In the genomic region with DNA sequence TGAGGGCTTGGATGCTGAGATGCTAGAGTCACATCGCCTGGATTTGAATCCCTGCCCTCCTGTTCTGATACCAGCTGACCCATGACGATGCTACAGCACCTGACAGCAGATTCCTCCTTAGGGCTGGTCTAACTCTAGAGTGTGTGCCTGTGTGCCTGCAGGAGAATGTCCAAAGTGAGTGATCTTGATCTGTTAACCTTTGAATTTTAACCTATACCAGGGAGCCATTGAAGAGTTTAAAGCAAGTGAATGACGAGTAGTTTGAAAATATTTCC, we compare ENCODE assay signal across 14 cellular contexts.
A peak's percentile ranks its signal among the peaks of the same experiment; 100 is the strongest.
DNase-seq lines count a peak whose midpoint lies in the region; ATAC-seq, FAIRE-seq and TF ChIP-seq lines count a peak whose summit lies in the region.
"Had no signal": no experiment of that assay in that cellular context is flagged by ENCODE, and none has a peak within 500 bp of the region (broad histone marks: within the 10 kb centered on the region; RNA-seq: fewer than 3 reads in every experiment).

No MANE protein-coding gene starts in this region.

- intact Hi-C loops in gastrocnemius medialis (cut with DNase I; ENCODE audit: low total_unique reads): loop anchor here (1.0 to 10.0 kb wide), 5 partner anchors 72 to 720 kb away; partner anchors contain the start of gene TLR10
- intact Hi-C loops in dorsolateral prefrontal cortex (cut with DNase I): loop anchor here (5.0 to 10.0 kb wide), 6 partner anchors 114 to 832 kb away; partner anchors contain the start of gene TLR10 (in 1 of the 2)

- no peaks in the 10 kb centered on the region for H3K9me2 ChIP-seq in hepatocyte (replicated peaks; ENCODE audit: insufficient read depth)

- peak overlapping the region in 3 of 4 donors; percentile 51 to 63 (median 56) for H3K27ac ChIP-seq in Peyer's patch
- no peak overlapping the region for H3K27ac ChIP-seq in astrocyte (ENCODE audit: low read depth, low read length)
- H3K27ac ChIP-seq in hepatocyte: peak overlapping the region; percentile 26
- H3K27ac ChIP-seq in gastrocnemius medialis: peak overlapping the region; percentile 3 to 60 (median 58)
- H3K27ac ChIP-seq in dorsolateral prefrontal cortex: peak overlapping the region in 17 of 59 donors; percentile 4 to 67 (median 26)
- H3K27ac ChIP-seq: C4-2B had no signal

- H3K4me2 ChIP-seq in astrocyte (ENCODE audit: low read length): no peak overlapping the region
- H3K4me2 ChIP-seq in hepatocyte: peak overlapping the region; percentile 67

- in situ Hi-C loops in gastrocnemius medialis (cut with MboI; ENCODE audit: low sequenced_read_pairs in 4 of 4): loop anchor here (10.0 to 25.0 kb wide), 4 partner anchors 112 to 674 kb away; no protein-coding TSS in a partner anchor

- no peaks in the 10 kb centered on the region for H3K9me3 ChIP-seq in Peyer's patch
- H3K9me3 ChIP-seq in astrocyte (ENCODE audit: insufficient read depth, low read depth, low read length): no peaks in the 10 kb centered on the region
- H3K9me3 ChIP-seq in hepatocyte (ENCODE audit: low read depth): no peaks in the 10 kb centered on the region
- no peaks in the 10 kb centered on the region for H3K9me3 ChIP-seq in gastrocnemius medialis
- H3K9me3 ChIP-seq: right lobe of liver had no signal

- TF ChIP-seq CTCF in Peyer's patch (IDR thresholded peaks at IDR 0.05) (no peak), astrocyte (IDR thresholded peaks at IDR 0.05; ENCODE audit: insufficient read depth, low read depth, low read length) (no peak), hepatocyte (IDR thresholded peaks at IDR 0.05; ENCODE audit: poor library complexity) (no peak), gastrocnemius medialis (IDR thresholded peaks at IDR 0.05 in 4 of 5, conservative IDR thresholded peaks at IDR 0.05 in 1 of 5) (no peak), dorsolateral prefrontal cortex (IDR thresholded peaks at IDR 0.05 in 54 of 56, conservative IDR thresholded peaks at IDR 0.05 in 2 of 56; ENCODE audit: low read depth in 1 of 56, partially characterized antibody in 56 of 56) (no peak)

- H3K4me1 ChIP-seq in Peyer's patch (peaks cover 0 to 9% (median 0%) of the 10 kb centered on the region in 4 donors), astrocyte (ENCODE audit: insufficient read depth, low read length) (peaks cover 12% of the 10 kb centered on the region), hepatocyte (ENCODE audit: insufficient read depth) (peaks cover 9% of the 10 kb centered on the region), gastrocnemius medialis (peaks cover 0 to 5% of the 10 kb centered on the region in 2 donors)
- H3K4me1 ChIP-seq: right lobe of liver had no signal

- DNase-seq in Peyer's patch: peak in 1 of 3 donors; percentile 57
- no peak for DNase-seq in astrocyte (ENCODE audit: low read depth)
- DNase-seq in hepatocyte (ENCODE audit: low spot score): no peak
- no peak for DNase-seq in gastrocnemius medialis
- DNase-seq in NCI-H69 (lab: John Stamatoyannopoulos, UW): no peak
- no peak for DNase-seq in NCI-H748 (lab: John Stamatoyannopoulos, UW; ENCODE audit: unreplicated experiment)
- DNase-seq in dorsolateral prefrontal cortex: no peak
- DNase-seq: activated CD8-positive, alpha-beta memory T cell treated with anti-CD3 and anti-CD28 coated beads, Interleukin-2, amount 10 ng/mL, durations not matched to agents 7 days and 5 days; left cardiac atrium; NCI-H1105 treated with DMSO at 0.1 percent for 48 hours; NK-92 treated with Interleukin-12 subunit alpha and Interleukin-12 subunit beta, amount 100 ng/mL, for 24 hours; right lobe of liver had no signal

- FAIRE-seq in astrocyte (lab: Jason Lieb, UNC): no peak

- peaks cover 0 to 13% (median 0%) of the 10 kb centered on the region in 3 donors for H3K36me3 ChIP-seq in Peyer's patch
- H3K36me3 ChIP-seq in astrocyte (ENCODE audit: insufficient read depth, low read length): peaks cover 3% of the 10 kb centered on the region
- no peaks in the 10 kb centered on the region for H3K36me3 ChIP-seq in hepatocyte (replicated peaks; ENCODE audit: insufficient read depth, low read depth)
- H3K36me3 ChIP-seq in gastrocnemius medialis: peaks cover 0 to 16% of the 10 kb centered on the region in 2 donors

- TF ChIP-seq POLR2A in Peyer's patch (IDR thresholded peaks at IDR 0.05) (no peak), gastrocnemius medialis (IDR thresholded peaks at IDR 0.05) (no peak)

- H3K4me3 ChIP-seq in Peyer's patch (no peak overlapping the region), astrocyte (ENCODE audit: insufficient read depth, low read depth, low read length) (no peak overlapping the region), hepatocyte (no peak overlapping the region), gastrocnemius medialis (peak overlapping the region in 1 of 4 donors; percentile 40), dorsolateral prefrontal cortex (peak overlapping the region in 9 of 59 donors; percentile 29 to 65 (median 53))

- ATAC-seq in gastrocnemius medialis (peak; percentile 25 to 35), SK-N-SH treated with all-trans-retinoic acid at 6 μM for 48 hours (no peak)

- H3K79me2 ChIP-seq in astrocyte (ENCODE audit: insufficient read depth, low read length) (no peaks in the 10 kb centered on the region), hepatocyte (no peaks in the 10 kb centered on the region)

- peaks cover 9% of the 10 kb centered on the region for H3K36me3 Mint-ChIP-seq in astrocyte (ENCODE audit: low read depth, unreplicated experiment)

- no peak overlapping the region for H2AFZ ChIP-seq in astrocyte (ENCODE audit: low read depth, low read length)
- no peak overlapping the region for H2AFZ ChIP-seq in hepatocyte

- H3K4me1 Mint-ChIP-seq in astrocyte (ENCODE audit: low read depth, unreplicated experiment): peaks cover 19% of the 10 kb centered on the region

- H3K4me3 Mint-ChIP-seq in astrocyte (ENCODE audit: unreplicated experiment): no peak overlapping the region

- H4K20me1 ChIP-seq in astrocyte (ENCODE audit: insufficient read depth, low read length): no peaks in the 10 kb centered on the region
- no peaks in the 10 kb centered on the region for H4K20me1 ChIP-seq in hepatocyte (ENCODE audit: insufficient read depth, poor library complexity, severe bottlenecking)

- peak overlapping the region; percentile 8 for H3K27ac Mint-ChIP-seq in astrocyte (ENCODE audit: unreplicated experiment)
- H3K27ac Mint-ChIP-seq: activated CD8-positive, alpha-beta memory T cell treated with anti-CD3 and anti-CD28 coated beads, Interleukin-2, amount 10 ng/mL, durations not matched to agents 7 days and 5 days had no signal

- peak overlapping the region; percentile 62 for H3K9ac ChIP-seq in astrocyte (ENCODE audit: low read length)

- H3K9me3 Mint-ChIP-seq in astrocyte (ENCODE audit: unreplicated experiment): no peaks in the 10 kb centered on the region

- H3K27me3 Mint-ChIP-seq in astrocyte (ENCODE audit: low read depth, unreplicated experiment): no peaks in the 10 kb centered on the region
- H3K27me3 Mint-ChIP-seq: activated CD8-positive, alpha-beta memory T cell treated with anti-CD3 and anti-CD28 coated beads, Interleukin-2, amount 10 ng/mL, durations not matched to agents 7 days and 5 days had no signal

- 94% methylated on average over 3 of the region's 3 CpGs for WGBS in hepatocyte (ENCODE audit: low lambda C conversion rate, missing lambda C conversion rate)

- H3K27me3 ChIP-seq in Peyer's patch (no peaks in the 10 kb centered on the region), astrocyte (ENCODE audit: insufficient read depth, low read length) (no peaks in the 10 kb centered on the region), hepatocyte (no peaks in the 10 kb centered on the region), gastrocnemius medialis (no peaks in the 10 kb centered on the region), dorsolateral prefrontal cortex (no peaks in the 10 kb centered on the region)
- H3K27me3 ChIP-seq: right lobe of liver had no signal

TF ChIP-seq in SK-N-SH treated with all-trans-retinoic acid at 6 μM for 48 hours, 23 proteins besides CTCF, POLR2A, EP300 and RAD21 (continues in another document):
- TF ChIP-seq GLIS3 (CRISPR knock-in tag; IDR thresholded peaks at IDR 0.05): no peak
- TF ChIP-seq CREB5 (CRISPR knock-in tag; IDR thresholded peaks at IDR 0.05; ENCODE audit: low read depth): no peak
- no peak for TF ChIP-seq SNAI2 (CRISPR knock-in tag; IDR thresholded peaks at IDR 0.05)
- TF ChIP-seq, protein P1, sequence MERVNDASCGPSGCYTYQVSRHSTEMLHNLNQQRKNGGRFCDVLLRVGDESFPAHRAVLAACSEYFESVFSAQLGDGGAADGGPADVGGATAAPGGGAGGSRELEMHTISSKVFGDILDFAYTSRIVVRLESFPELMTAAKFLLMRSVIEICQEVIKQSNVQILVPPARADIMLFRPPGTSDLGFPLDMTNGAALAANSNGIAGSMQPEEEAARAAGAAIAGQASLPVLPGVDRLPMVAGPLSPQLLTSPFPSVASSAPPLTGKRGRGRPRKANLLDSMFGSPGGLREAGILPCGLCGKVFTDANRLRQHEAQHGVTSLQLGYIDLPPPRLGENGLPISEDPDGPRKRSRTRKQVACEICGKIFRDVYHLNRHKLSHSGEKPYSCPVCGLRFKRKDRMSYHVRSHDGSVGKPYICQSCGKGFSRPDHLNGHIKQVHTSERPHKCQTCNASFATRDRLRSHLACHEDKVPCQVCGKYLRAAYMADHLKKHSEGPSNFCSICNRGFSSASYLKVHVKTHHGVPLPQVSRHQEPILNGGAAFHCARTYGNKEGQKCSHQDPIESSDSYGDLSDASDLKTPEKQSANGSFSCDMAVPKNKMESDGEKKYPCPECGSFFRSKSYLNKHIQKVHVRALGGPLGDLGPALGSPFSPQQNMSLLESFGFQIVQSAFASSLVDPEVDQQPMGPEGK (CRISPR knock-in tag; IDR thresholded peaks at IDR 0.05; ENCODE audit: borderline replicate concordance): no peak
- no peak for TF ChIP-seq TCF4 (CRISPR knock-in tag; IDR thresholded peaks at IDR 0.05; ENCODE audit: borderline replicate concordance)
- TF ChIP-seq OSR1 (CRISPR knock-in tag; IDR thresholded peaks at IDR 0.05): no peak
- TF ChIP-seq ZFP3 (CRISPR knock-in tag; IDR thresholded peaks at IDR 0.05): no peak
- no peak for TF ChIP-seq ISL1 (CRISPR knock-in tag; IDR thresholded peaks at IDR 0.05)
- no peak for TF ChIP-seq ZNF70 (CRISPR knock-in tag; IDR thresholded peaks at IDR 0.05)
- TF ChIP-seq ZNF8 (CRISPR knock-in tag; IDR thresholded peaks at IDR 0.05): no peak
- no peak for TF ChIP-seq CSDC2 (CRISPR knock-in tag; IDR thresholded peaks at IDR 0.05)
- no peak for TF ChIP-seq TOX (CRISPR knock-in tag; IDR thresholded peaks at IDR 0.05; ENCODE audit: borderline replicate concordance)
